ENCODE assay signal across 8 cellular contexts in the genomic region with DNA sequence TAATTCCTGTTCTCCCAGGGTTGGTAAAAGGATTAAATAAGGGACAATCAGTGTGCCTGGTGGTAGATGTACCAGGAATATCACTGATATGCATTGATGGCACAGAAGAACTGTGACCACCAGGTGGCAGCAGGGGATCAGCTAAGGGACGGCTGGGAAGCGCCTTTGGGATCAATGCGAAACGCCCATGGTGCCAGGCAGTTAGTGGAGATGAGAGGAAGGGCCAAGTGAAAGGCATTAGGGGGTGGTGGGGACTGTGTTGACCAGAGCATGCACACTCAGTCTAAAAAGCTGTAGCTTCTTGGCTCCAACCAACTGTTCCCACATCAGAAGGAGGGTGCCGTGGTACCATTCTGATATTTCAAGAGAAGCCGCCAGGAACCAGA. TPM values are rescaled to one million over a fixed set of nuclear protein-coding genes. Genes with fewer than 3 reads are reported as not detected.
DNase-seq lines count a peak whose midpoint lies in the region; ATAC-seq and TF ChIP-seq lines count a peak whose summit lies in the region.

No MANE protein-coding gene starts in this region.

- intact Hi-C loops in activated T-helper 2 cell treated with anti-CD3 and anti-CD28 coated beads, Interferon-gamma antibody, Interleukin-2, Interleukin-4, amounts not matched to agents 10 μg/mL and 5 μg/mL and 100 μg/mL, durations not matched to agents 14 hours and 24 hours and 36 hours (cut with micrococcal nuclease) = loop anchor here (1.0 to 5.0 kb wide), 3 partner anchors 191 to 580 kb away; no protein-coding TSS in a partner anchor

- TF ChIP-seq CTCF in GM12875 (IDR thresholded peaks at IDR 0.05; ENCODE audit: borderline replicate concordance, insufficient read depth, low read depth, low read length) (peak; percentile 76), LNCAP (IDR thresholded peaks at IDR 0.05) (peak; percentile 91)

- H3K9me3 Mint-ChIP-seq in stimulated activated effector memory CD8-positive, alpha-beta T cell treated with anti-CD3 and anti-CD28 coated beads, Interleukin-12 subunit alpha, Interleukin-12 subunit beta, amount 100 ng/mL, for 72 hours = no peaks in the 10 kb centered on the region
- H3K9me3 Mint-ChIP-seq in activated T-helper 2 cell treated with anti-CD3 and anti-CD28 coated beads, Interferon-gamma antibody, Interleukin-2, Interleukin-4, amounts not matched to agents 10 μg/mL and 5 μg/mL and 100 μg/mL, durations not matched to agents 14 hours and 24 hours and 36 hours = no peaks in the 10 kb centered on the region

- peak; percentile 58 for ATAC-seq in stimulated activated effector memory CD8-positive, alpha-beta T cell treated with anti-CD3 and anti-CD28 coated beads, Interleukin-12 subunit alpha, Interleukin-12 subunit beta, amount 100 ng/mL, for 72 hours

- no peak overlapping the region for H3K27ac Mint-ChIP-seq in stimulated activated effector memory CD8-positive, alpha-beta T cell treated with anti-CD3 and anti-CD28 coated beads, Interleukin-12 subunit alpha, Interleukin-12 subunit beta, amount 100 ng/mL, for 72 hours
- no peak overlapping the region for H3K27ac Mint-ChIP-seq in activated T-helper 2 cell treated with anti-CD3 and anti-CD28 coated beads, Interferon-gamma antibody, Interleukin-2, Interleukin-4, amounts not matched to agents 10 μg/mL and 5 μg/mL and 100 μg/mL, durations not matched to agents 14 hours and 24 hours and 36 hours

- peaks cover 16% of the 10 kb centered on the region for H3K4me1 Mint-ChIP-seq in stimulated activated effector memory CD8-positive, alpha-beta T cell treated with anti-CD3 and anti-CD28 coated beads, Interleukin-12 subunit alpha, Interleukin-12 subunit beta, amount 100 ng/mL, for 72 hours
- H3K4me1 Mint-ChIP-seq in activated T-helper 2 cell treated with anti-CD3 and anti-CD28 coated beads, Interferon-gamma antibody, Interleukin-2, Interleukin-4, amounts not matched to agents 10 μg/mL and 5 μg/mL and 100 μg/mL, durations not matched to agents 14 hours and 24 hours and 36 hours (ENCODE audit: low read depth) = peaks cover 18% of the 10 kb centered on the region

- DNase-seq in AG20443 (ENCODE audit: low spot score) = peak; percentile 86
- peak; percentile 72 to 76 for DNase-seq in SHP77 (lab: John Stamatoyannopoulos, UW)
- peak in 35 of 61 donors; percentile 6 to 79 (median 37) for DNase-seq in caudate nucleus (lab: John Stamatoyannopoulos, UW)
- peak; percentile 76 for DNase-seq in islet precursor cell
- DNase-seq in stimulated activated effector memory CD8-positive, alpha-beta T cell treated with anti-CD3 and anti-CD28 coated beads, Interleukin-12 subunit alpha, Interleukin-12 subunit beta, amount 100 ng/mL, for 72 hours (ENCODE audit: low spot score in 2 of 2) = peak in 1 of 2 donors; percentile 34
- DNase-seq in activated T-helper 2 cell treated with anti-CD3 and anti-CD28 coated beads, Interferon-gamma antibody, Interleukin-2, Interleukin-4, amounts not matched to agents 10 μg/mL and 5 μg/mL and 100 μg/mL, durations not matched to agents 14 hours and 24 hours and 36 hours (ENCODE audit: low spot score) = no peak

- H3K36me3 Mint-ChIP-seq in stimulated activated effector memory CD8-positive, alpha-beta T cell treated with anti-CD3 and anti-CD28 coated beads, Interleukin-12 subunit alpha, Interleukin-12 subunit beta, amount 100 ng/mL, for 72 hours = no peaks in the 10 kb centered on the region
- no peaks in the 10 kb centered on the region for H3K36me3 Mint-ChIP-seq in activated T-helper 2 cell treated with anti-CD3 and anti-CD28 coated beads, Interferon-gamma antibody, Interleukin-2, Interleukin-4, amounts not matched to agents 10 μg/mL and 5 μg/mL and 100 μg/mL, durations not matched to agents 14 hours and 24 hours and 36 hours (ENCODE audit: low read depth)

- no peaks in the 10 kb centered on the region for H3K27me3 Mint-ChIP-seq in activated T-helper 2 cell treated with anti-CD3 and anti-CD28 coated beads, Interferon-gamma antibody, Interleukin-2, Interleukin-4, amounts not matched to agents 10 μg/mL and 5 μg/mL and 100 μg/mL, durations not matched to agents 14 hours and 24 hours and 36 hours (ENCODE audit: low read depth)

- H3K4me3 ChIP-seq in GM12875 (ENCODE audit: low read depth, low read length) = no peak overlapping the region

- H3K27ac ChIP-seq in caudate nucleus (ENCODE audit: low read depth, low read length) = no peak overlapping the region

- no peak overlapping the region for H3K4me3 Mint-ChIP-seq in stimulated activated effector memory CD8-positive, alpha-beta T cell treated with anti-CD3 and anti-CD28 coated beads, Interleukin-12 subunit alpha, Interleukin-12 subunit beta, amount 100 ng/mL, for 72 hours
- H3K4me3 Mint-ChIP-seq in activated T-helper 2 cell treated with anti-CD3 and anti-CD28 coated beads, Interferon-gamma antibody, Interleukin-2, Interleukin-4, amounts not matched to agents 10 μg/mL and 5 μg/mL and 100 μg/mL, durations not matched to agents 14 hours and 24 hours and 36 hours (ENCODE audit: low read depth) = no peak overlapping the region

RNA-seq across cellular contexts. Expression of gene ARHGEF37, which starts 55.6 kb away (rescaled TPM):
- 1.1 and 1.6 TPM in 2 replicates for total RNA-seq in activated T-helper 2 cell treated with anti-CD3 and anti-CD28 coated beads, Interferon-gamma antibody, Interleukin-2, Interleukin-4, amounts not matched to agents 10 μg/mL and 5 μg/mL and 100 μg/mL, durations not matched to agents 14 hours and 24 hours and 36 hours
